37 cellular contexts compared by ENCODE assay signal in genomic region chr15:51448592-51449494, GRCh38.
DNase-seq lines count a peak whose midpoint lies in the region; ATAC-seq, FAIRE-seq and TF ChIP-seq lines count a peak whose summit lies in the region.
"Had no signal": no experiment of that assay in that cellular context is flagged by ENCODE, and none has a peak within 500 bp of the region (broad histone marks: within the 10 kb centered on the region; RNA-seq: fewer than 3 reads in every experiment).

No MANE protein-coding gene starts in this region.

- TF ChIP-seq RAD21 in HepG2 (CRISPR knock-in tag; IDR thresholded peaks at IDR 0.05), result no peak

- no peak overlapping the region for H3K4me2 ChIP-seq in GM23338
- H3K4me2 ChIP-seq in HepG2 (ENCODE audit: low read depth, low read length), result no peak overlapping the region
- H3K4me2 ChIP-seq: BLaER1 treated with 17β-estradiol and CSF1 and Interleukin-3, amounts not matched to agents 10 nM and 100 nM had no signal

- TF ChIP-seq CTCF in GM23338 (conservative IDR thresholded peaks at IDR 0.05; ENCODE audit: low read depth in 2 of 2) (no peak), NB4 (IDR thresholded peaks at IDR 0.05; ENCODE audit: low read depth, low read length) (no peak), bronchial epithelial cell (IDR thresholded peaks at IDR 0.05; ENCODE audit: insufficient read depth, low read length, severe bottlenecking) (no peak), HepG2 (CRISPR knock-in tag; IDR thresholded peaks at IDR 0.05) (no peak), WTC11 (IDR thresholded peaks at IDR 0.05) (no peak), WERI-Rb-1 (IDR thresholded peaks at IDR 0.05; ENCODE audit: low read depth, low read length) (no peak)

- H3K36me3 Mint-ChIP-seq in GM23338 (ENCODE audit: low read depth) (peaks cover 5% of the 10 kb centered on the region; the same call in 1 of the 3 replicates), WTC11 (0 out of 2 replicates have a peak, but pooled peaks cover 3% of the 10 kb centered on the region)
- H3K36me3 Mint-ChIP-seq: naive B cell had no signal

- H3K36me3 ChIP-seq in GM23338 (ENCODE audit: insufficient read depth), result no peaks in the 10 kb centered on the region
- no peaks in the 10 kb centered on the region for H3K36me3 ChIP-seq in bronchial epithelial cell (ENCODE audit: control insufficient read depth, insufficient read depth, low read length)
- peaks cover 0 to 4% of the 10 kb centered on the region in 2 experiments; a peak in 3 of 5 replicates for H3K36me3 ChIP-seq in HepG2 (replicated peaks in 1 of 2; ENCODE audit: control insufficient read depth in 1 of 2, insufficient read depth in 2 of 2, low read length in 2 of 2)
- peaks cover 30% of the 10 kb centered on the region for H3K36me3 ChIP-seq in WERI-Rb-1
- H3K36me3 ChIP-seq: prostate gland had no signal

- H3K9me2 ChIP-seq in GM23338 (ENCODE audit: insufficient read depth), result no peaks in the 10 kb centered on the region

- in situ Hi-C loops in HepG2 (cut with HindIII; ENCODE audit: extremely low pct_ligation_motif_present, low pct_unique_long_range_greater_than_20kb), result no loop called here

- H3K27me3 Mint-ChIP-seq in GM23338 (ENCODE audit: insufficient read depth, low read depth, poor library complexity) (peaks cover 7% of the 10 kb centered on the region), WTC11 (ENCODE audit: low read depth) (no peaks in the 10 kb centered on the region)
- H3K27me3 Mint-ChIP-seq: activated CD4-positive, alpha-beta T cell treated with anti-CD3 and anti-CD28 coated beads for 36 hours; activated CD8-positive, alpha-beta T cell treated with anti-CD3 and anti-CD28 coated beads for 36 hours; activated T-helper 17 cell treated with anti-CD3 and anti-CD28 coated beads, Interleukin-2, amount 50 U/mL, for 72 hours; naive B cell had no signal

- TF ChIP-seq EP300 in HepG2 (IDR thresholded peaks at IDR 0.05; ENCODE audit: low read depth in 2 of 2, low read length in 2 of 2) (no peak), HepG2 (CRISPR knock-in tag; IDR thresholded peaks at IDR 0.05; ENCODE audit: borderline replicate concordance) (no peak)

- H3F3A ChIP-seq in GM23338 (replicated peaks; ENCODE audit: low read depth), result no peaks in the 10 kb centered on the region

- no peaks in the 10 kb centered on the region for H3K9me3 ChIP-seq in HepG2 (ENCODE audit: low read length)
- no peaks in the 10 kb centered on the region for H3K9me3 ChIP-seq in WERI-Rb-1 (ENCODE audit: severe bottlenecking)
- H3K9me3 ChIP-seq: BLaER1 treated with 17β-estradiol and CSF1 and Interleukin-3, amounts not matched to agents 10 nM and 100 nM; neutrophil; prostate gland; sigmoid colon; transverse colon had no signal

- H3K27ac ChIP-seq in GM23338 (ENCODE audit: low read depth) (no peak overlapping the region), HepG2 (ENCODE audit: extremely low read length, insufficient read depth, low read length) (no peak overlapping the region), WERI-Rb-1 (no peak overlapping the region)
- H3K27ac ChIP-seq: BLaER1 treated with 17β-estradiol and CSF1 and Interleukin-3, amounts not matched to agents 10 nM and 100 nM; heart left ventricle; neutrophil; prostate gland; sigmoid colon; transverse colon had no signal

- H3K27me3 ChIP-seq in GM23338 (ENCODE audit: insufficient read depth), result no peaks in the 10 kb centered on the region
- no peaks in the 10 kb centered on the region for H3K27me3 ChIP-seq in bronchial epithelial cell (ENCODE audit: control insufficient read depth, insufficient read depth, low read length)
- H3K27me3 ChIP-seq in HepG2 (ENCODE audit: control insufficient read depth in 1 of 2, insufficient read depth in 2 of 2, low read length in 2 of 2), result no peaks in the 10 kb centered on the region
- no peaks in the 10 kb centered on the region for H3K27me3 ChIP-seq in WERI-Rb-1 (ENCODE audit: insufficient read depth, low read depth, severe bottlenecking)
- H3K27me3 ChIP-seq: BLaER1 treated with 17β-estradiol and CSF1 and Interleukin-3, amounts not matched to agents 10 nM and 100 nM; heart left ventricle; neutrophil; sigmoid colon; transverse colon had no signal

- H3K4me1 Mint-ChIP-seq in GM23338, result peaks cover 20% of the 10 kb centered on the region
- H3K4me1 Mint-ChIP-seq in WTC11, result peaks cover 8% of the 10 kb centered on the region
- H3K4me1 Mint-ChIP-seq: activated CD4-positive, alpha-beta T cell treated with anti-CD3 and anti-CD28 coated beads for 36 hours; activated T-helper 17 cell treated with anti-CD3 and anti-CD28 coated beads, Interleukin-2, amount 50 U/mL, for 72 hours; naive B cell had no signal

- no peaks in the 10 kb centered on the region for H3K79me2 ChIP-seq in GM23338 (replicated peaks; ENCODE audit: insufficient read depth)
- H3K79me2 ChIP-seq in HepG2 (ENCODE audit: insufficient read depth, low read length), result no peaks in the 10 kb centered on the region

- WGBS in HepG2 (ENCODE audit: low lambda C conversion rate), result 92% methylated on average over 7 of the region's 7 CpGs

- no peak overlapping the region for H2AFZ ChIP-seq in GM23338
- H2AFZ ChIP-seq in HepG2 (ENCODE audit: low read length), result no peak overlapping the region

- H3K4me3 ChIP-seq in GM23338 (no peak overlapping the region), NB4 (ENCODE audit: low read depth, low read length) (no peak overlapping the region), bronchial epithelial cell (ENCODE audit: low read depth, low read length) (no peak overlapping the region), HepG2 (replicated peaks in 1 of 3; ENCODE audit: insufficient read depth in 1 of 3, low read depth in 2 of 3, low read length in 3 of 3) (no peak overlapping the region), WERI-Rb-1 (ENCODE audit: low read depth, low read length) (no peak overlapping the region)
- H3K4me3 ChIP-seq: BLaER1 treated with 17β-estradiol and CSF1 and Interleukin-3, amounts not matched to agents 10 nM and 100 nM; heart left ventricle; prostate gland; sigmoid colon; transverse colon had no signal

- H3K4me3 Mint-ChIP-seq in GM23338 (no peak overlapping the region), WTC11 (no peak overlapping the region)
- H3K4me3 Mint-ChIP-seq: activated CD4-positive, alpha-beta T cell treated with anti-CD3 and anti-CD28 coated beads for 36 hours; activated CD8-positive, alpha-beta T cell treated with anti-CD3 and anti-CD28 coated beads for 36 hours; activated T-helper 17 cell treated with anti-CD3 and anti-CD28 coated beads, Interleukin-2, amount 50 U/mL, for 72 hours; mesothelial cell of epicardium; naive B cell had no signal

- H3K9me3 Mint-ChIP-seq in GM23338, result no peaks in the 10 kb centered on the region
- H3K9me3 Mint-ChIP-seq in WTC11, result no peaks in the 10 kb centered on the region
- H3K9me3 Mint-ChIP-seq: activated CD8-positive, alpha-beta T cell treated with anti-CD3 and anti-CD28 coated beads for 36 hours; activated T-helper 17 cell treated with anti-CD3 and anti-CD28 coated beads, Interleukin-2, amount 50 U/mL, for 72 hours had no signal

- POLR2A ChIA-PET in HepG2 (lab: Yijun Ruan, JAX), result no interaction called here
- POLR2A ChIA-PET in WTC11 (lab: Charles Lee), result no interaction called here

- H3K9ac ChIP-seq in HepG2 (ENCODE audit: insufficient read depth, low read depth, low read length), result no peak overlapping the region
- H3K9ac ChIP-seq: BLaER1 treated with 17β-estradiol and CSF1 and Interleukin-3, amounts not matched to agents 10 nM and 100 nM had no signal

- BruUV-seq in HepG2 (replicated peaks; lab: Mats Ljungman, UMichigan), result no TSS peak

- intact Hi-C loops in HepG2 (cut with micrococcal nuclease; ENCODE audit: unreplicated experiment), result no loop called here

- no peak for DNase-seq in GM23338 (ENCODE audit: low spot score)
- DNase-seq in NB4 (ENCODE audit: low read depth), result peak; percentile 18
- peak; percentile 46 for DNase-seq in bronchial epithelial cell (ENCODE audit: low read depth)
- no peak for DNase-seq in HepG2 (ENCODE audit: low spot score)
- DNase-seq in WTC11 (ENCODE audit: low spot score), result no peak
- DNase-seq in WERI-Rb-1, result no peak
- DNase-seq: activated CD4-positive, alpha-beta T cell treated with anti-CD3 and anti-CD28 coated beads for 36 hours; activated CD8-positive, alpha-beta memory T cell treated with anti-CD3 and anti-CD28 coated beads, Interleukin-2, amount 50 U/mL, for 48 hours; activated CD8-positive, alpha-beta T cell treated with anti-CD3 and anti-CD28 coated beads for 36 hours; activated naive CD4-positive, alpha-beta T cell treated with anti-CD3 and anti-CD28 coated beads, Interleukin-2, amount 50 U/mL, for 16 hours; anterior cingulate cortex; cortex of kidney; effector memory CD4-positive, alpha-beta T cell; foreskin melanocyte; HCEC 1CT; heart left ventricle; kidney; left ventricle myocardium superior; naive B cell; NCI-H1105 treated with DMSO at 0.1 percent for 48 hours; NCI-H2029; NCI-H2227 treated with DMSO at 0.1 percent for 48 hours; NCI-H526 treated with DMSO at 0.1 percent for 48 hours; SHP77; sigmoid colon; stimulated activated CD4-positive, alpha-beta T cell treated with anti-CD3 and anti-CD28 coated beads, Interleukin-4, amount 100 ng/mL, for 24 hours; T-helper 2 cell; transverse colon had no signal

- H3K4me1 ChIP-seq in GM23338 (ENCODE audit: insufficient read depth), result 0 out of 2 replicates have a peak, but pooled peaks cover 5% of the 10 kb centered on the region
- H3K4me1 ChIP-seq in HepG2 (ENCODE audit: insufficient read depth, low read length), result peaks cover 10% of the 10 kb centered on the region
- H3K4me1 ChIP-seq: BLaER1 treated with 17β-estradiol and CSF1 and Interleukin-3, amounts not matched to agents 10 nM and 100 nM; heart left ventricle; prostate gland; sigmoid colon; transverse colon had no signal

- H4K20me1 ChIP-seq in GM23338 (replicated peaks; ENCODE audit: insufficient read depth), result no peaks in the 10 kb centered on the region
- no peaks in the 10 kb centered on the region for H4K20me1 ChIP-seq in HepG2 (ENCODE audit: insufficient read depth, low read length)

- H3K27ac Mint-ChIP-seq in GM23338 (peak overlapping the region; percentile 30; the same call in 1 of the 2 replicates), WTC11 (no peak overlapping the region)
- H3K27ac Mint-ChIP-seq: activated CD4-positive, alpha-beta T cell treated with anti-CD3 and anti-CD28 coated beads for 36 hours; activated CD8-positive, alpha-beta T cell treated with anti-CD3 and anti-CD28 coated beads for 36 hours; activated T-helper 17 cell treated with anti-CD3 and anti-CD28 coated beads, Interleukin-2, amount 50 U/mL, for 72 hours; mesothelial cell of epicardium; naive B cell had no signal

- no peak for ATAC-seq in GM23338
- ATAC-seq in HepG2, result no peak
- ATAC-seq in WTC11, result no peak
- ATAC-seq in GM21526 (IDR thresholded peaks at IDR 0.05; ENCODE audit: low FRiP score, unreplicated experiment), result no peak
- no peak for ATAC-seq in GM21381 (IDR thresholded peaks at IDR 0.05; ENCODE audit: unreplicated experiment)
- ATAC-seq: activated CD4-positive, alpha-beta T cell treated with anti-CD3 and anti-CD28 coated beads for 36 hours; activated CD8-positive, alpha-beta T cell treated with anti-CD3 and anti-CD28 coated beads for 36 hours; activated T-helper 17 cell treated with anti-CD3 and anti-CD28 coated beads, Interleukin-2, amount 50 U/mL, for 72 hours; heart left ventricle; left ventricle myocardium superior; Panc1 had no signal

- no peak for FAIRE-seq in bronchial epithelial cell (lab: Jason Lieb, UNC)
- FAIRE-seq in HepG2 (lab: Jason Lieb, UNC), result no peak
- FAIRE-seq: GM12891, kidney had no signal

- no peak for TF ChIP-seq POLR2A in NB4 (IDR thresholded peaks at IDR 0.05; ENCODE audit: extremely low read depth, insufficient read length)
- TF ChIP-seq POLR2A in HepG2 (IDR thresholded peaks at IDR 0.05; ENCODE audit: insufficient read depth in 1 of 2, low read depth in 2 of 2, low read length in 2 of 2), result no peak

- CTCF ChIA-PET in HepG2 (lab: Yijun Ruan, JAX; ENCODE audit: low intra/inter-chr PET ratio, low total read pairs) (no interaction called here), WTC11 (lab: Charles Lee) (interaction anchor here (1.1 to 2.3 kb wide), 2 partner anchors 47 to 168 kb away, joined by 3 to 7 read pairs; no protein-coding TSS in a partner anchor)

Comparison
In these comparisons a context has a peak if more than half of its experiments do, and no peak if none do; other contexts are left out.
1. DNase-seq: peak in NB4 (single experiment) and bronchial epithelial cell (single experiment); none in GM23338 (single experiment), HepG2 (single experiment), WTC11 (single experiment) and WERI-Rb-1 (single experiment).